Comparison of ENCODE assay signal across 15 cellular contexts in genomic region chrX:84078991-84079390, GRCh38.
"Had no signal": no experiment of that assay in that cellular context is flagged by ENCODE, and none has a peak within 500 bp of the region (broad histone marks: within the 10 kb centered on the region; RNA-seq: fewer than 3 reads in every experiment).

No MANE protein-coding gene starts in this region.

- H3K9ac ChIP-seq: neural progenitor cell, parathyroid adenoma had no signal

- H3K27ac ChIP-seq: esophagus squamous epithelium, foreskin keratinocyte, neural progenitor cell, parathyroid adenoma, upper lobe of left lung had no signal

- H3K4me2 ChIP-seq: neural progenitor cell had no signal

- H3K36me3 Mint-ChIP-seq: neural progenitor cell had no signal

- H3K9me3 Mint-ChIP-seq: activated CD4-positive, alpha-beta T cell treated with anti-CD3 and anti-CD28 coated beads, Interleukin-2, amount 10 ng/mL, durations not matched to agents 24 days and 14 days had no signal

- H3K4me3 Mint-ChIP-seq: activated CD4-positive, alpha-beta T cell treated with anti-CD3 and anti-CD28 coated beads, Interleukin-2, amount 10 ng/mL, durations not matched to agents 24 days and 14 days; neural progenitor cell had no signal

- H3K4me1 Mint-ChIP-seq: activated CD4-positive, alpha-beta T cell treated with anti-CD3 and anti-CD28 coated beads, Interleukin-2, amount 10 ng/mL, durations not matched to agents 24 days and 14 days had no signal

- DNase-seq: activated CD4-positive, alpha-beta T cell treated with anti-CD3 and anti-CD28 coated beads, Interleukin-2, amount 10 ng/mL, durations not matched to agents 24 days and 14 days; activated CD4-positive, CD25-positive, alpha-beta regulatory T cell; activated CD8-positive, alpha-beta memory T cell treated with anti-CD3 and anti-CD28 coated beads, Interleukin-2, amount 50 U/mL, for 48 hours; activated naive CD4-positive, alpha-beta T cell treated with Interleukin-2 at 50 U/mL for 16 hours; cortex of kidney; effector CD4-positive, alpha-beta T cell; esophagus squamous epithelium; foreskin keratinocyte; stimulated activated CD4-positive, alpha-beta T cell treated with anti-CD3 and anti-CD28 coated beads, Interleukin-15, amount 100 ng/mL, for 24 hours; stimulated activated CD4-positive, alpha-beta T cell treated with anti-CD3 and anti-CD28 coated beads, Interleukin-4, amount 100 ng/mL, for 1 hour; stimulated activated naive CD4-positive, alpha-beta T cell treated with Interleukin-2 at 50 U/mL for 16 hours; T-helper 2 cell; upper lobe of left lung had no signal

- H3K9me3 ChIP-seq: esophagus squamous epithelium had no signal

- H3K79me2 ChIP-seq: parathyroid adenoma had no signal

- H3K27ac Mint-ChIP-seq: activated CD4-positive, alpha-beta T cell treated with anti-CD3 and anti-CD28 coated beads, Interleukin-2, amount 10 ng/mL, durations not matched to agents 24 days and 14 days; neural progenitor cell had no signal

- H3K4me1 ChIP-seq: esophagus squamous epithelium, foreskin keratinocyte, neural progenitor cell, parathyroid adenoma, upper lobe of left lung had no signal

- H3K27me3 Mint-ChIP-seq: activated CD4-positive, alpha-beta T cell treated with anti-CD3 and anti-CD28 coated beads, Interleukin-2, amount 10 ng/mL, durations not matched to agents 24 days and 14 days had no signal

- H3K27me3 ChIP-seq: esophagus squamous epithelium, foreskin keratinocyte, neural progenitor cell, upper lobe of left lung had no signal

- H2AFZ ChIP-seq: neural progenitor cell, parathyroid adenoma had no signal

- H3K4me3 ChIP-seq: esophagus squamous epithelium, neural progenitor cell, upper lobe of left lung had no signal

- H3K36me3 ChIP-seq: esophagus squamous epithelium, neural progenitor cell, upper lobe of left lung had no signal
